8 cellular contexts compared by ENCODE assay signal in the genomic region with DNA sequence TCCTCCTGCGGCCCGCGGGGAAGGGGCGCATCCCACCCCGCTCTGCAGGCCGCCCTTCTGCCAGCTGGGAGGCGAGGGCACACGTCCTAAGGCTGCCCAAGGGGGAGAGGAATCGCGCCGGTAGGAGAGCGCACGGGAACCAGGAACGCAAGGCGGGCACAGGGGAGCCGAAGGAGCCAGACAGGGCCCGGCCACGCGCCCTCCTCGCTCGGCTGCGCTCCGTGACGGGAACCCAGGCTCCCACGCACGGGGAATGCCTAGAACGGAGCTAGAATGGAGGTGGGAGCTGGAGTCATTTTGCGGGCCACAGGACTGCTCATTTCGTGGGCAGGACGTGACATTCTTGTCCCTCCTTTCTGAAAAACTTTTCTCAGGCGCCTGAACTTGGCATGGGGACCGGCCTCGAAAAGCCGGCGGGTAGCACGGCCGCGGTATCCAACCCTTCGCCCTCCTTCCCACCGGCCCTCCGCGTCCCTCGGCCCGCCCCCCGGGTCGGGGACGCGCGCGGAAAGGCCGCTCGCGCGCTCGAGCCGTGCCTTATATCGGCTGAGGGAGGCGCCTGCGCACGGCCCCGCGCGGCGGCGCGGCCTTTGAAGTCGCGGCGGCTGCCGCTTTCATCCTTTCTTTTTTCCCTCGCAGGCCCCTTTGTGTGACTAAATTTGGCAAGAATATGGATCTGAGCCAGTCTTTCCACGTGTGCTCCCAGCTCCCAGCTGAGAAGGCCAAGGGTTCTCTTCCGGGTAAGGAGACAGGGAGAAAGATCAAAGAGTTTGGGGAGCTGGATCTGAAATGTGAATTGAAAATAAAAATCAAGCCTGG. TPM values are rescaled to one million over a fixed set of nuclear protein-coding genes. Genes with fewer than 3 reads are reported as not detected.
DNase-seq lines count a peak whose midpoint lies in the region; ATAC-seq, FAIRE-seq and TF ChIP-seq lines count a peak whose summit lies in the region.

No MANE protein-coding gene starts in this region.

- intact Hi-C loops in HCT116 (cut with micrococcal nuclease): no loop called here
- intact Hi-C loops in activated CD4-positive, alpha-beta memory T cell treated with anti-CD3 and anti-CD28 coated beads for 36 hours (cut with micrococcal nuclease): loop anchor here (2.0 to 5.0 kb wide), 2 partner anchors 142 to 294 kb away; no protein-coding TSS in a partner anchor

- peak; percentile 86 for FAIRE-seq in endometrium (lab: Jason Lieb, UNC)

- no peak overlapping the region for H3K27ac ChIP-seq in HCT116 (ENCODE audit: low read depth, low read length)

- H3K27ac Mint-ChIP-seq in activated CD4-positive, alpha-beta memory T cell treated with anti-CD3 and anti-CD28 coated beads for 36 hours: peak overlapping the region; percentile 87

- no peaks in the 10 kb centered on the region for H3K9me2 ChIP-seq in HCT116 (ENCODE audit: insufficient read depth)

- peaks cover 40% of the 10 kb centered on the region for H3K4me1 Mint-ChIP-seq in activated CD4-positive, alpha-beta memory T cell treated with anti-CD3 and anti-CD28 coated beads for 36 hours (ENCODE audit: low read depth)

- DNase-seq in EH (ENCODE audit: low read depth) (peak; percentile 27), HCT116 (ENCODE audit: low read depth, low spot score) (no peak), NCI-H1417 (lab: John Stamatoyannopoulos, UW) (peak; percentile 33 to 89 (median 80)), mucosa of gallbladder (ENCODE audit: low spot score) (peak; percentile 38), SIG-M5 treated with dmso at 0.1 percent for 504 hours (lab: John Stamatoyannopoulos, UW; ENCODE audit: unreplicated experiment) (no peak)
- DNase-seq in activated CD4-positive, alpha-beta memory T cell treated with anti-CD3 and anti-CD28 coated beads for 36 hours: peak; percentile 76
- DNase-seq in stimulated activated naive CD4-positive, alpha-beta T cell treated with Interleukin-2 at 50 U/mL for 16 hours (lab: John Stamatoyannopoulos, UW): peak; percentile 66

- peaks cover 9% of the 10 kb centered on the region for H3K27me3 Mint-ChIP-seq in activated CD4-positive, alpha-beta memory T cell treated with anti-CD3 and anti-CD28 coated beads for 36 hours

- peaks cover 10% of the 10 kb centered on the region for H3K36me3 Mint-ChIP-seq in activated CD4-positive, alpha-beta memory T cell treated with anti-CD3 and anti-CD28 coated beads for 36 hours

- no peaks in the 10 kb centered on the region for H3K4me1 ChIP-seq in HCT116 (ENCODE audit: control insufficient read depth in 1 of 2, insufficient read depth in 2 of 2, low read length in 2 of 2)

- no peak overlapping the region for H3K4me2 ChIP-seq in HCT116 (ENCODE audit: low read length)

- H3K27me3 ChIP-seq in HCT116 (ENCODE audit: insufficient read depth, low read length): peaks cover 15% of the 10 kb centered on the region

- H2AFZ ChIP-seq in HCT116 (ENCODE audit: low read depth, low read length, poor library complexity, severe bottlenecking): no peak overlapping the region

- TF ChIP-seq RAD21 in HCT116 (IDR thresholded peaks at IDR 0.05; ENCODE audit: low read depth): no peak

- CTCF ChIA-PET in HCT116 (lab: Charles Lee): no interaction called here
- CTCF ChIA-PET in activated CD4-positive, alpha-beta memory T cell treated with anti-CD3 and anti-CD28 coated beads for 36 hours (lab: Charles Lee): interaction anchor here (0.6 to 2.9 kb wide), 7 partner anchors 9 to 399 kb away, joined by 3 to 12 read pairs (median 3); no protein-coding TSS in a partner anchor

- peak overlapping the region; percentile 85 for H3K4me3 Mint-ChIP-seq in activated CD4-positive, alpha-beta memory T cell treated with anti-CD3 and anti-CD28 coated beads for 36 hours

- H4K20me1 ChIP-seq in HCT116 (ENCODE audit: insufficient read depth): no peaks in the 10 kb centered on the region

- H3K36me3 ChIP-seq in HCT116 (ENCODE audit: control insufficient read depth in 1 of 2, insufficient read depth in 2 of 2, low read length in 2 of 2): no peaks in the 10 kb centered on the region

- H3K9ac ChIP-seq in HCT116 (ENCODE audit: low read length): no peak overlapping the region

- H3K4me3 ChIP-seq in HCT116 (replicated peaks in 1 of 2; ENCODE audit: low read depth in 1 of 2, low read length in 2 of 2): no peak overlapping the region

- no peaks in the 10 kb centered on the region for H3K9me3 ChIP-seq in HCT116 (ENCODE audit: control insufficient read depth in 1 of 2, insufficient read depth in 1 of 2, low read depth in 1 of 2, low read length in 2 of 2)

- no TSS peak for BruUV-seq in HCT116 (replicated peaks; lab: Mats Ljungman, UMichigan)

- RAD21 ChIA-PET in HCT116 (lab: Charles Lee; ENCODE audit: low non-redundant PET in 1 of 2, low total read pairs in 2 of 2, uncharacterized antibody in 2 of 2, unreplicated experiment in 2 of 2): no interaction called here

- no peaks in the 10 kb centered on the region for H3K79me2 ChIP-seq in HCT116 (ENCODE audit: insufficient read depth, low read length)

- ATAC-seq in HCT116: no peak

- POLR2A ChIA-PET in HCT116 (lab: Charles Lee): no interaction called here
- POLR2A ChIA-PET in activated CD4-positive, alpha-beta memory T cell treated with anti-CD3 and anti-CD28 coated beads for 36 hours (lab: Charles Lee): interaction anchor here (0.7 to 1.9 kb wide), 4 partner anchors 17 to 446 kb away, joined by 3 to 6 read pairs (median 4); no protein-coding TSS in a partner anchor

- no peaks in the 10 kb centered on the region for H3K9me3 Mint-ChIP-seq in activated CD4-positive, alpha-beta memory T cell treated with anti-CD3 and anti-CD28 coated beads for 36 hours

- no peak for TF ChIP-seq CTCF in HCT116 (IDR thresholded peaks at IDR 0.05 in 2 of 3, conservative IDR thresholded peaks at IDR 0.05 in 1 of 3; ENCODE audit: borderline replicate concordance in 1 of 3, insufficient read depth in 1 of 3, low read depth in 2 of 3, low read length in 2 of 3)

- no peak for TF ChIP-seq POLR2A in HCT116 (IDR thresholded peaks at IDR 0.05; ENCODE audit: borderline replicate concordance, extremely low read depth, insufficient read depth, insufficient read length)

TF ChIP-seq in HCT116, 20 proteins besides CTCF, POLR2A, EP300 and RAD21:
- no peak for TF ChIP-seq YY1 (IDR thresholded peaks at IDR 0.05; ENCODE audit: extremely low read depth, insufficient replicate concordance, low read depth, low read length)
- TF ChIP-seq TCF7L2 (IDR thresholded peaks at IDR 0.05; ENCODE audit: borderline replicate concordance, extremely low read depth, insufficient read depth, insufficient read length): peak; percentile 46

RNA-seq across cellular contexts. Expression of gene LEF1, which starts 4.3 kb away (rescaled TPM):
- total RNA-seq in HCT116 (2021; ENCODE audit: unreplicated experiment) (0.79 TPM), mucosa of gallbladder (5.2 TPM)
- polyA plus RNA-seq in HCT116 (2012): not detected in 2 replicates
- 100 to 1,000 TPM; 111 to 122 TPM for total RNA-seq in activated CD4-positive, alpha-beta memory T cell treated with anti-CD3 and anti-CD28 coated beads for 36 hours

Comparison
In these comparisons a context has a peak if more than half of its experiments do, and no peak if none do; other contexts are left out.
1. DNase-seq: peak in EH (single experiment), NCI-H1417 (3 of 3), activated CD4-positive, alpha-beta memory T cell treated with anti-CD3 and anti-CD28 coated beads for 36 hours (single experiment), mucosa of gallbladder (single experiment) and stimulated activated naive CD4-positive, alpha-beta T cell treated with Interleukin-2 at 50 U/mL for 16 hours (single experiment); none in HCT116 (single experiment) and SIG-M5 treated with dmso at 0.1 percent for 504 hours (single experiment).
2. RNA of gene LEF1, which starts 4.3 kb away (total RNA-seq): 111 to 122 TPM in activated CD4-positive, alpha-beta memory T cell treated with anti-CD3 and anti-CD28 coated beads for 36 hours; 5.2 TPM in mucosa of gallbladder (single experiment) and 0.79 TPM in HCT116 (single experiment); every median in the first group is over 10 times any median in the second.